In the genomic region with DNA sequence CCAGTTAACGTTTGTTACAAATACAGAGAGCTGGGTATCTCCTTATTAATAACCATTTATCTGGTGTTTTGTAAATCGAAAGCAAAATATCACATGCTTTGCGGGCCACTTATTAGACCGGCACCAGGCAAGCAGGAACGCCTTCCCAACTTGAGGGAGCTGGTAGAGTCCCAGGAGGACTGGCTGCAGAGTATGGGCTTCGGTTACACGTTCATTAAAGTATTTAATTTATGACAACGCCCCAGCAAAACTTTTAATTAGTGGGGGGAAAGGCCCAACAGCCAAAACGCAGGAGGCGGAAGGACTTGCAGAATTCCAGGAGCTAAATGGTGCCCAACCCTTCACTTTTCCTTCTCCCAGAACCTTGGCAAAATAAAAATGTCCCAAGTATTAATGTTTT, we compare ENCODE assay signal across 8 cellular contexts. TPM values are rescaled to one million over a fixed set of nuclear protein-coding genes. Genes with fewer than 3 reads are reported as not detected.
A peak's percentile ranks its signal among the peaks of the same experiment; 100 is the strongest.
DNase-seq lines count a peak whose midpoint lies in the region; ATAC-seq and TF ChIP-seq lines count a peak whose summit lies in the region.
"Had no signal": no experiment of that assay in that cellular context is flagged by ENCODE, and none has a peak within 500 bp of the region (broad histone marks: within the 10 kb centered on the region; RNA-seq: fewer than 3 reads in every experiment).

No MANE protein-coding gene starts in this region.

- no peak overlapping the region for H4K5ac ChIP-seq in H9 (ENCODE audit: insufficient read length, low read depth, low read length)

- H3K23me2 ChIP-seq in H9 (ENCODE audit: insufficient read length, low read depth, low read length, poor library complexity, severe bottlenecking), result peaks cover 24% of the 10 kb centered on the region

- no CpG with 5 or more reads among the region's 10 CpGs for WGBS in H9 (ENCODE audit: extremely low coverage, insufficient read length, low lambda C conversion rate)

- H2BK12ac ChIP-seq in H9 (ENCODE audit: insufficient read length, low read depth, low read length), result no peak overlapping the region

- no peak overlapping the region for H2BK20ac ChIP-seq in H9 (ENCODE audit: low read depth, low read length, poor library complexity, severe bottlenecking)

- peaks cover 0 to 2% of the 10 kb centered on the region in 2 experiments; a peak in 1 of 5 replicates for H3K9me3 Mint-ChIP-seq in H9
- no peaks in the 10 kb centered on the region for H3K9me3 Mint-ChIP-seq in activated CD4-positive, alpha-beta memory T cell treated with anti-CD3 and anti-CD28 coated beads, Interleukin-2, amount 10 ng/mL, durations not matched to agents 7 days and 5 days
- no peaks in the 10 kb centered on the region for H3K9me3 Mint-ChIP-seq in stimulated activated memory B cell treated with anti-CD40 and anti-IgM and Interleukin-4, amounts not matched to agents 10 μg/mL and 1 μg/mL and 100 μg/mL, for 72 hours

- H3K9me3 ChIP-seq in H9 (ENCODE audit: control insufficient read depth, low read depth, low read length), result no peaks in the 10 kb centered on the region
- no peaks in the 10 kb centered on the region for H3K9me3 ChIP-seq in iPS-18a (ENCODE audit: control insufficient read depth, low read depth, low read length)
- H3K9me3 ChIP-seq: neutrophil had no signal

- no peaks in the 10 kb centered on the region for H3K36me3 ChIP-seq in iPS-18a (ENCODE audit: control insufficient read depth, low read depth, low read length)

- H3K56ac ChIP-seq in H9 (ENCODE audit: insufficient read length, low read depth, low read length), result no peak overlapping the region

- no peak overlapping the region for H3K14ac ChIP-seq in H9 (ENCODE audit: insufficient read depth, low read length)

- H3K4ac ChIP-seq in H9 (ENCODE audit: low read depth, low read length), result no peak overlapping the region

- H4K91ac ChIP-seq in H9 (ENCODE audit: insufficient read length, low read depth, low read length), result no peak overlapping the region

- peak overlapping the region; percentile 23 for H3K4me3 ChIP-seq in iPS-18a (ENCODE audit: low read length)

- no peak overlapping the region for H2AFZ ChIP-seq in H9 (ENCODE audit: low read length)

- H3K4me1 Mint-ChIP-seq in H9, result peaks cover 62 to 69% of the 10 kb centered on the region in 2 experiments
- peaks cover 64% of the 10 kb centered on the region for H3K4me1 Mint-ChIP-seq in activated CD4-positive, alpha-beta memory T cell treated with anti-CD3 and anti-CD28 coated beads, Interleukin-2, amount 10 ng/mL, durations not matched to agents 7 days and 5 days
- H3K4me1 Mint-ChIP-seq in stimulated activated memory B cell treated with anti-CD40 and anti-IgM and Interleukin-4, amounts not matched to agents 10 μg/mL and 1 μg/mL and 100 μg/mL, for 72 hours, result peaks cover 74% of the 10 kb centered on the region

- H3K4me2 ChIP-seq in H9 (ENCODE audit: insufficient read depth, insufficient read length, low read length), result peak overlapping the region; percentile 61

- DNase-seq in H9 (no peak), left lobe of liver (ENCODE audit: low spot score) (no peak), MV-4-11 (lab: John Stamatoyannopoulos, UW) (no peak), nucleus accumbens (lab: John Stamatoyannopoulos, UW) (no peak)
- DNase-seq in activated CD4-positive, alpha-beta memory T cell treated with anti-CD3 and anti-CD28 coated beads, Interleukin-2, amount 10 ng/mL, durations not matched to agents 7 days and 5 days, result no peak

- H3K79me1 ChIP-seq in H9 (ENCODE audit: insufficient read depth, low read depth, low read length, poor library complexity, severe bottlenecking), result peaks cover 6% of the 10 kb centered on the region

- peaks cover 9% of the 10 kb centered on the region for H3K27me3 Mint-ChIP-seq in H9 (ENCODE audit: low read depth)
- H3K27me3 Mint-ChIP-seq in activated CD4-positive, alpha-beta memory T cell treated with anti-CD3 and anti-CD28 coated beads, Interleukin-2, amount 10 ng/mL, durations not matched to agents 7 days and 5 days, result no peaks in the 10 kb centered on the region
- H3K27me3 Mint-ChIP-seq in stimulated activated memory B cell treated with anti-CD40 and anti-IgM and Interleukin-4, amounts not matched to agents 10 μg/mL and 1 μg/mL and 100 μg/mL, for 72 hours, result no peaks in the 10 kb centered on the region

- H3K4me1 ChIP-seq in H9 (ENCODE audit: insufficient read depth, low read length), result peaks cover 12% of the 10 kb centered on the region; the same call in 1 of the 2 replicates
- H3K4me1 ChIP-seq in iPS-18a (ENCODE audit: control insufficient read depth, low read depth, low read length), result peaks cover 22% of the 10 kb centered on the region

- no peak for ATAC-seq in stimulated activated memory B cell treated with anti-CD40 and anti-IgM and Interleukin-4, amounts not matched to agents 10 μg/mL and 1 μg/mL and 100 μg/mL, for 72 hours
- ATAC-seq in left lobe of liver, result no peak

- H2BK120ac ChIP-seq in H9 (ENCODE audit: low read depth, low read length, poor library complexity, severe bottlenecking), result no peak overlapping the region

- H2BK5ac ChIP-seq in H9 (ENCODE audit: insufficient read length, low read length), result no peak overlapping the region

- H3K27ac ChIP-seq in H9 (ENCODE audit: insufficient read length, low read depth, low read length) (no peak overlapping the region), iPS-18a (ENCODE audit: low read length) (no peak overlapping the region)
- H3K27ac ChIP-seq: neutrophil had no signal

- H3K9ac ChIP-seq in H9 (ENCODE audit: extremely low read depth, insufficient read length, low read length) (no peak overlapping the region), iPS-18a (ENCODE audit: low read length) (no peak overlapping the region)

- POLR2A ChIA-PET in activated CD4-positive, alpha-beta memory T cell treated with anti-CD3 and anti-CD28 coated beads, Interleukin-2, amount 10 ng/mL, durations not matched to agents 7 days and 5 days (lab: Charles Lee), result interaction anchor here (1.1 to 2.3 kb wide), 4 partner anchors 15 to 103 kb away, joined by 3 to 10 read pairs (median 4); no protein-coding TSS in a partner anchor

- no peak for TF ChIP-seq CTCF in H9 (conservative IDR thresholded peaks at IDR 0.05)

- H3K23ac ChIP-seq in H9 (ENCODE audit: insufficient read length, low read depth, low read length), result no peak overlapping the region

- H4K20me1 ChIP-seq in H9 (ENCODE audit: control insufficient read depth, insufficient read depth, insufficient read length), result no peaks in the 10 kb centered on the region

- peaks cover 75% of the 10 kb centered on the region for H3K79me2 ChIP-seq in H9 (ENCODE audit: insufficient read depth, low read length)

- peaks cover 39 to 70% (median 55%) of the 10 kb centered on the region in 3 experiments for H3K36me3 Mint-ChIP-seq in H9 (ENCODE audit: insufficient read depth in 1 of 3, low read depth in 3 of 3)
- H3K36me3 Mint-ChIP-seq in activated CD4-positive, alpha-beta memory T cell treated with anti-CD3 and anti-CD28 coated beads, Interleukin-2, amount 10 ng/mL, durations not matched to agents 7 days and 5 days (ENCODE audit: low read depth), result peaks cover 75% of the 10 kb centered on the region
- peaks cover 57% of the 10 kb centered on the region for H3K36me3 Mint-ChIP-seq in stimulated activated memory B cell treated with anti-CD40 and anti-IgM and Interleukin-4, amounts not matched to agents 10 μg/mL and 1 μg/mL and 100 μg/mL, for 72 hours

- no peak overlapping the region for H4K8ac ChIP-seq in H9 (replicated peaks; ENCODE audit: insufficient read length, low read depth, low read length)

- H3K18ac ChIP-seq in H9 (ENCODE audit: insufficient read length, low read depth, low read length), result no peak overlapping the region

- H2AK5ac ChIP-seq in H9 (ENCODE audit: insufficient read length, low read length), result no peak overlapping the region

- H2BK15ac ChIP-seq in H9 (ENCODE audit: low read depth, low read length), result no peak overlapping the region

- CTCF ChIA-PET in activated CD4-positive, alpha-beta memory T cell treated with anti-CD3 and anti-CD28 coated beads, Interleukin-2, amount 10 ng/mL, durations not matched to agents 7 days and 5 days (lab: Charles Lee), result interaction anchor here (0.8 to 2.0 kb wide), 2 partner anchors 15 to 33 kb away, joined by 5 read pairs; no protein-coding TSS in a partner anchor

- no peaks in the 10 kb centered on the region for H3K27me3 ChIP-seq in H9 (ENCODE audit: insufficient read depth, low read length)
- peaks cover 39% of the 10 kb centered on the region for H3K27me3 ChIP-seq in iPS-18a (ENCODE audit: control insufficient read depth, insufficient read depth, low read length)
- H3K27me3 ChIP-seq: neutrophil had no signal

- H3K4me3 Mint-ChIP-seq in H9, result peak overlapping the region; percentile 96 to 100
- H3K4me3 Mint-ChIP-seq in activated CD4-positive, alpha-beta memory T cell treated with anti-CD3 and anti-CD28 coated beads, Interleukin-2, amount 10 ng/mL, durations not matched to agents 7 days and 5 days, result peak overlapping the region; percentile 99
- peak overlapping the region; percentile 100 for H3K4me3 Mint-ChIP-seq in stimulated activated memory B cell treated with anti-CD40 and anti-IgM and Interleukin-4, amounts not matched to agents 10 μg/mL and 1 μg/mL and 100 μg/mL, for 72 hours

- H3T11ph ChIP-seq in H9 (ENCODE audit: low read length), result no peak overlapping the region

- H3K27ac Mint-ChIP-seq in H9, result no peak overlapping the region
- H3K27ac Mint-ChIP-seq in activated CD4-positive, alpha-beta memory T cell treated with anti-CD3 and anti-CD28 coated beads, Interleukin-2, amount 10 ng/mL, durations not matched to agents 7 days and 5 days, result no peak overlapping the region
- peak overlapping the region; percentile 100 for H3K27ac Mint-ChIP-seq in stimulated activated memory B cell treated with anti-CD40 and anti-IgM and Interleukin-4, amounts not matched to agents 10 μg/mL and 1 μg/mL and 100 μg/mL, for 72 hours

RNA-seq across cellular contexts. Expression of a gene that starts 3.7 kb away (rescaled TPM):
- total RNA-seq in H9 (2021) (27.7 and 29.4 TPM in 2 replicates), left lobe of liver (12.4 TPM)
- total RNA-seq in activated CD4-positive, alpha-beta memory T cell treated with anti-CD3 and anti-CD28 coated beads, Interleukin-2, amount 10 ng/mL, durations not matched to agents 7 days and 5 days, result 10 to 100 TPM; 30.0 to 31.0 TPM
